ENCODE assay signal across 7 cellular contexts in genomic region chr15:74160390-74160789, GRCh38. TPM values are rescaled to one million over a fixed set of nuclear protein-coding genes. Genes with fewer than 3 reads are reported as not detected.
"Had no signal": no experiment of that assay in that cellular context is flagged by ENCODE, and none has a peak within 500 bp of the region (broad histone marks: within the 10 kb centered on the region; RNA-seq: fewer than 3 reads in every experiment).

No MANE protein-coding gene starts in this region.

RNA-seq across cellular contexts. Expression of gene ISLR, which starts 13.1 kb away (rescaled TPM):
- total RNA-seq: naive thymus-derived CD8-positive, alpha-beta T cell; natural killer cell; natural killer cell treated with Interleukin-12 subunit alpha and Interleukin-12 subunit beta and Interleukin-15 and Interleukin-18, amount 100 ng/mL, for 72 hours; progenitor cell of endocrine pancreas; pulmonary artery endothelial cell had no signal
- polyA plus RNA-seq: naive thymus-derived CD8-positive, alpha-beta T cell had no signal

RNA-seq across cellular contexts. Expression of gene ISLR2, which starts 30.0 kb away (rescaled TPM):
- total RNA-seq: naive thymus-derived CD8-positive, alpha-beta T cell; natural killer cell; natural killer cell treated with Interleukin-12 subunit alpha and Interleukin-12 subunit beta and Interleukin-15 and Interleukin-18, amount 100 ng/mL, for 72 hours; pulmonary artery endothelial cell; renal cortical epithelial cell had no signal
- polyA plus RNA-seq: naive thymus-derived CD8-positive, alpha-beta T cell had no signal

RNA-seq across cellular contexts. Expression of gene STRA6, which starts 42.2 kb away (rescaled TPM):
- total RNA-seq: naive thymus-derived CD8-positive, alpha-beta T cell; natural killer cell; natural killer cell treated with Interleukin-12 subunit alpha and Interleukin-12 subunit beta and Interleukin-15 and Interleukin-18, amount 100 ng/mL, for 72 hours; psoas muscle; pulmonary artery endothelial cell had no signal
- polyA plus RNA-seq: naive thymus-derived CD8-positive, alpha-beta T cell had no signal
